In the genomic region with DNA sequence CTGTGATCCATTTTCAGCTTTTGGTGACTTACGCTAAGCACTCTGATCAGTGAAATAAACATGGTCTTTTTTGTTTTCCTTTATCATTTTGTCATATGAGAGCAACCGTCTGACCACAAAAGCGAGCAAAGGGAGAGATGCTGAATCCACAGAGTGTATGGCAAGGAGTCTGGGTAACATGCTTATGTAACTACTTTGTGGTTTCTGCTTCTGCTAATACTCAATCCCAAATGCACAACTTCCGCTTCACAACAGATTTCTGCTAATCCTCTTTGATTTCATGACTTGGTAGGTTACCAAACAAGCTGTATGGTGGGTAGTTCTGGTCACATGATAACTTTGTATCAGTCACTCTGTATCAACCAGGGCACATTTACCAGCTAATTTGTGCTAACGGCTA, we compare ENCODE assay signal across 1 cellular context.
TF ChIP-seq lines count a peak whose summit lies in the region.

No MANE protein-coding gene starts in this region.

TF ChIP-seq in H1, 55 proteins besides CTCF, POLR2A, EP300 and RAD21:
- TF ChIP-seq EGR1 (IDR thresholded peaks at IDR 0.05; ENCODE audit: borderline replicate concordance, low read depth, low read length) (no peak), CTBP2 (IDR thresholded peaks at IDR 0.05; ENCODE audit: borderline replicate concordance, insufficient read depth, insufficient read length, low read length) (no peak)
